22 cellular contexts compared by ENCODE assay signal in the genomic region with DNA sequence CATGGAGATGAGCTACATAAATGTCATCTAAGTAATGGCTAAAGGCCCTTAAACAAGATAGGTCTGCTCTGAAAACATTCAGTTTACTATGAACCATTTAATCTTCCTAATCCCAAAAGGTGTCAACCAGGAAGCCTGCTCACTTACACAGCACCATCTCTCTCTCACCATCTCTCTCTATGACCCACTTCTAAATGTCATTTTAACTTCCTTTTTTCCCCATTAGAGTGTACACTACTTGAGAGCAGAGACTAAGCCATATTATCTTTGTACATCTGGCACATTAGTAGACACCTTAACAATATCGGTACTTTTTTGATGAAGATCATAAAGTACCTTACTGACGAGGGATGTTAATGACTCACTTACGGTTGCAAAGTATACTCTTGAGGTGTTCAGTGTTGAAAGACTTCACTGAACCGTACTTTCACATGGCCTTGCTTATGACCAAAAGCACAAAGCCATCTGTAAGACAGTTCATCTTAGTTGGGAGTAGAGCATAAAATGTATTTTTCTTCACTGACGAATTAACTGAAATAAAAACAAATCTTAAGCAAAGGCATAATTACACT. TPM values are rescaled to one million over a fixed set of nuclear protein-coding genes. Genes with fewer than 3 reads are reported as not detected.
DNase-seq lines count a peak whose midpoint lies in the region; ATAC-seq and TF ChIP-seq lines count a peak whose summit lies in the region.
"Had no signal": no experiment of that assay in that cellular context is flagged by ENCODE, and none has a peak within 500 bp of the region (broad histone marks: within the 10 kb centered on the region; RNA-seq: fewer than 3 reads in every experiment).

No MANE protein-coding gene starts in this region.

- intact Hi-C loops in activated B cell treated with CpG ODN at 0.5 μM for 24 hours (cut with micrococcal nuclease) = no loop called here

- no peak for TF ChIP-seq CTCF in activated B cell treated with CpG ODN at 0.5 μM for 24 hours (IDR thresholded peaks at IDR 0.05)
- TF ChIP-seq CTCF in progenitor cell of endocrine pancreas (IDR thresholded peaks at IDR 0.05; ENCODE audit: unreplicated experiment) = no peak

- H3K27me3 Mint-ChIP-seq in activated B cell treated with CpG ODN at 0.5 μM for 24 hours = no peaks in the 10 kb centered on the region
- no peaks in the 10 kb centered on the region for H3K27me3 Mint-ChIP-seq in progenitor cell of endocrine pancreas
- H3K27me3 Mint-ChIP-seq: activated CD4-positive, alpha-beta T cell treated with anti-CD3 and anti-CD28 coated beads, Interleukin-2, amount 10 ng/mL, durations not matched to agents 7 days and 5 days; activated naive CD4-positive, alpha-beta T cell treated with anti-CD3 and anti-CD28 coated beads, Interleukin-2, amount 10 ng/mL, durations not matched to agents 7 days and 5 days had no signal

- H3K4me3 Mint-ChIP-seq in activated B cell treated with CpG ODN at 0.5 μM for 24 hours (no peak overlapping the region), progenitor cell of endocrine pancreas (ENCODE audit: low read depth) (no peak overlapping the region)
- H3K4me3 Mint-ChIP-seq: activated CD4-positive, alpha-beta T cell treated with anti-CD3 and anti-CD28 coated beads, Interleukin-2, amount 10 ng/mL, durations not matched to agents 7 days and 5 days; activated naive CD4-positive, alpha-beta T cell treated with anti-CD3 and anti-CD28 coated beads, Interleukin-2, amount 10 ng/mL, durations not matched to agents 7 days and 5 days; GM23338; nephron had no signal

- H3K36me3 Mint-ChIP-seq in activated B cell treated with CpG ODN at 0.5 μM for 24 hours (ENCODE audit: low read depth) (peaks cover 16% of the 10 kb centered on the region), progenitor cell of endocrine pancreas (ENCODE audit: insufficient read depth) (peaks cover 6% of the 10 kb centered on the region)

- H3K9me3 Mint-ChIP-seq in activated B cell treated with CpG ODN at 0.5 μM for 24 hours = no peaks in the 10 kb centered on the region
- H3K9me3 Mint-ChIP-seq in progenitor cell of endocrine pancreas (ENCODE audit: low read depth) = no peaks in the 10 kb centered on the region
- H3K9me3 Mint-ChIP-seq: activated CD4-positive, alpha-beta T cell treated with anti-CD3 and anti-CD28 coated beads, Interleukin-2, amount 10 ng/mL, durations not matched to agents 7 days and 5 days; activated naive CD4-positive, alpha-beta T cell treated with anti-CD3 and anti-CD28 coated beads, Interleukin-2, amount 10 ng/mL, durations not matched to agents 7 days and 5 days; GM23338; nephron had no signal

- DNase-seq in NCI-H1436 (lab: John Stamatoyannopoulos, UW) (peak; percentile 1), NCI-H1436 treated with DMSO at 0.1 percent for 48 hours (lab: John Stamatoyannopoulos, UW) (no peak), Kasumi-1 (lab: John Stamatoyannopoulos, UW) (peak; percentile 6 to 37), activated B cell treated with CpG ODN at 0.5 μM for 24 hours (no peak), progenitor cell of endocrine pancreas (ENCODE audit: low spot score, unreplicated experiment) (no peak), pons (ENCODE audit: low spot score) (no peak)
- DNase-seq in stimulated activated naive CD4-positive, alpha-beta T cell treated with Interleukin-2 at 50 U/mL for 16 hours (lab: John Stamatoyannopoulos, UW) = no peak
- DNase-seq: activated CD4-positive, alpha-beta T cell treated with anti-CD3 and anti-CD28 coated beads, Interleukin-2, amount 10 ng/mL, durations not matched to agents 7 days and 5 days; activated CD8-positive, alpha-beta memory T cell treated with anti-CD3 and anti-CD28 coated beads, Interleukin-2, amount 50 U/mL, for 48 hours; activated naive CD4-positive, alpha-beta T cell treated with anti-CD3 and anti-CD28 coated beads, Interleukin-2, amount 10 ng/mL, durations not matched to agents 7 days and 5 days; BE2C; DMS 273 treated with DMSO at 0.1 percent for 48 hours; foreskin fibroblast; mesenchymal stem cell; MM.1S; NCI-H2107; NCI-H82; stimulated activated CD8-positive, alpha-beta memory T cell treated with anti-CD3 and anti-CD28 coated beads, Interleukin-4, amount 100 ng/mL, for 48 hours had no signal

- CTCF ChIA-PET in activated B cell treated with CpG ODN at 0.5 μM for 24 hours (lab: Charles Lee) = no interaction called here

- H3K4me1 Mint-ChIP-seq in activated B cell treated with CpG ODN at 0.5 μM for 24 hours = peaks cover 10% of the 10 kb centered on the region
- no peaks in the 10 kb centered on the region for H3K4me1 Mint-ChIP-seq in progenitor cell of endocrine pancreas (ENCODE audit: low read depth)
- H3K4me1 Mint-ChIP-seq: activated CD4-positive, alpha-beta T cell treated with anti-CD3 and anti-CD28 coated beads, Interleukin-2, amount 10 ng/mL, durations not matched to agents 7 days and 5 days; GM23338 had no signal

- H3K27ac Mint-ChIP-seq in activated B cell treated with CpG ODN at 0.5 μM for 24 hours (peak overlapping the region; percentile 24), progenitor cell of endocrine pancreas (peak overlapping the region; percentile 15)
- H3K27ac Mint-ChIP-seq: activated CD4-positive, alpha-beta T cell treated with anti-CD3 and anti-CD28 coated beads, Interleukin-2, amount 10 ng/mL, durations not matched to agents 7 days and 5 days; activated naive CD4-positive, alpha-beta T cell treated with anti-CD3 and anti-CD28 coated beads, Interleukin-2, amount 10 ng/mL, durations not matched to agents 7 days and 5 days; GM23338 had no signal

- no peak for ATAC-seq in activated B cell treated with CpG ODN at 0.5 μM for 24 hours (ENCODE audit: low read depth)
- no peak for ATAC-seq in GM21390 (IDR thresholded peaks at IDR 0.05; ENCODE audit: unreplicated experiment)
- ATAC-seq: GM23338, HepG2 had no signal

- POLR2A ChIA-PET in activated B cell treated with CpG ODN at 0.5 μM for 24 hours (lab: Charles Lee) = no interaction called here

RNA-seq across cellular contexts. Expression of a gene that starts 25.4 kb away (rescaled TPM):
- 19.0 and 20.5 TPM in 2 replicates for total RNA-seq in activated B cell treated with CpG ODN at 0.5 μM for 24 hours
- 26.8 and 30.5 TPM in 2 replicates for total RNA-seq in progenitor cell of endocrine pancreas

RNA-seq across cellular contexts. Expression of a gene that starts 40.1 kb away (rescaled TPM):
- total RNA-seq in activated B cell treated with CpG ODN at 0.5 μM for 24 hours = 184 and 190 TPM in 2 replicates
- 109 and 119 TPM in 2 replicates for total RNA-seq in progenitor cell of endocrine pancreas

Comparison
In these comparisons a context has a peak if more than half of its experiments do, and no peak if none do; other contexts are left out.
1. DNase-seq: peak in NCI-H1436 (single experiment) and Kasumi-1 (2 of 2); none in NCI-H1436 treated with DMSO at 0.1 percent for 48 hours (single experiment), activated B cell treated with CpG ODN at 0.5 μM for 24 hours (single experiment), progenitor cell of endocrine pancreas (single experiment), pons (single experiment) and stimulated activated naive CD4-positive, alpha-beta T cell treated with Interleukin-2 at 50 U/mL for 16 hours (single experiment).